20 cellular contexts compared by ENCODE assay signal in the genomic region with DNA sequence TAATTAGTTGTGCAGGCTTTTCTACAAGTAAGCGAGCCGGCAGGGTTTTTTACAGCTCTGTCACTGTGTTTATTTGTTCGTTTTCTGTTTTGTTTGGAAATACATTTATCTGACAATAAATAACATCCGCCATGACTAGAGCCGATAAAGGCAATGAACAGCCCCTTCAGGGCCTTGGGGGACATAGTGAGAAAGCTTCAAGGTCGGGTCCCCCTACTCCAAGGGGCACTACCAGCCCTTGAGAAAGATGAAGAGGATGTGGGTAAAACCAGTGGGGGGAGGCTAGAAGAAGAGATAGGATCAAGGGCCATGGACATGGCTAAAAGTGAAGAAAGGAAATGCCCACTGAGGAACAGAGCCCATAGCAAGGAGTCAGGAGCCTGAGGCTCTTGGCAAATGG. TPM values are rescaled to one million over a fixed set of nuclear protein-coding genes. Genes with fewer than 3 reads are reported as not detected.
DNase-seq lines count a peak whose midpoint lies in the region; ATAC-seq and TF ChIP-seq lines count a peak whose summit lies in the region.
"Had no signal": no experiment of that assay in that cellular context is flagged by ENCODE, and none has a peak within 500 bp of the region (broad histone marks: within the 10 kb centered on the region; RNA-seq: fewer than 3 reads in every experiment).

No MANE protein-coding gene starts in this region.

- TF ChIP-seq CTCF in coronary artery (IDR thresholded peaks at IDR 0.05): no peak
- no peak for TF ChIP-seq CTCF in testis (IDR thresholded peaks at IDR 0.05)

- intact Hi-C loops in testis (cut with DNase I; ENCODE audit: low total_unique reads): no loop called here

- ATAC-seq in HG02571 (IDR thresholded peaks at IDR 0.05; ENCODE audit: unreplicated experiment): no peak
- ATAC-seq: CD8-positive, alpha-beta T cell had no signal

- no peak for TF ChIP-seq POLR2A in testis (IDR thresholded peaks at IDR 0.05)

- H3K4me1 ChIP-seq in muscle layer of duodenum (ENCODE audit: control insufficient read depth in 1 of 2, insufficient read depth in 2 of 2, low read length in 2 of 2) (peaks cover 5 to 8% of the 10 kb centered on the region in 2 donors), testis (peaks cover 13% of the 10 kb centered on the region)

- H3K27ac ChIP-seq in coronary artery: no peak overlapping the region
- peak overlapping the region; percentile 53 for H3K27ac ChIP-seq in muscle layer of duodenum (ENCODE audit: low read length)
- H3K27ac ChIP-seq in testis: peak overlapping the region; percentile 12 to 25
- H3K27ac ChIP-seq: PC-9 had no signal

- DNase-seq in coronary artery (ENCODE audit: low spot score) (no peak), testis (no peak), cortex of kidney (lab: John Stamatoyannopoulos, UW) (no peak), ecto neural progenitor cell (ENCODE audit: low spot score) (no peak), SK-N-DZ (ENCODE audit: low spot score) (no peak)
- DNase-seq: C1 segment of cervical spinal cord; Caco-2; CD8-positive, alpha-beta T cell; KBM-7; NCI-H1105; NCI-H1436 treated with DMSO at 0.1 percent for 48 hours; NCI-H187 treated with DMSO at 0.1 percent for 48 hours; NCI-H446; NCI-H524 treated with DMSO at 0.1 percent for 48 hours; NCI-H774; PC-9; Right ventricle myocardium superior; RPMI8226 had no signal

- peaks cover 0 to 2% of the 10 kb centered on the region in 2 donors for H3K36me3 ChIP-seq in muscle layer of duodenum (ENCODE audit: control insufficient read depth in 1 of 2, insufficient read depth in 2 of 2, low read length in 2 of 2)
- H3K36me3 ChIP-seq in testis (ENCODE audit: low read depth, missing control alignments): no peaks in the 10 kb centered on the region

- no peaks in the 10 kb centered on the region for H3K9me3 ChIP-seq in muscle layer of duodenum (ENCODE audit: control insufficient read depth in 1 of 2, low read length in 2 of 2)
- H3K9me3 ChIP-seq in testis: no peaks in the 10 kb centered on the region
- H3K9me3 ChIP-seq: Caco-2 had no signal

- H3K4me3 ChIP-seq in coronary artery (peak overlapping the region; percentile 64), muscle layer of duodenum (ENCODE audit: low read depth in 1 of 2, low read length in 2 of 2) (no peak overlapping the region), testis (peak overlapping the region in 1 of 2 donors; percentile 4)
- H3K4me3 ChIP-seq: PC-9 had no signal

- whole genome bisulfite sequencing in testis, 2 donors: 39 to 67% methylated on average over 6 of the region's 6 CpGs

- H3K27me3 ChIP-seq in muscle layer of duodenum (ENCODE audit: low read depth, low read length) (no peaks in the 10 kb centered on the region), testis (no peaks in the 10 kb centered on the region)

RNA-seq across cellular contexts. Expression of a gene that starts 38.5 kb away (rescaled TPM):
- total RNA-seq in testis: 10 to 100 TPM; 16.3 to 19.4 TPM
- polyA plus RNA-seq in testis (ENCODE audit: insufficient read depth, low read depth, low replicate concordance): 13.8 TPM
- 8.8 and 9.4 TPM in 2 replicates for polyA plus RNA-seq in SK-N-DZ (2014; cell fraction: cytosol; rRNA removed)
- 3.7 and 4.7 TPM in 2 replicates for polyA plus RNA-seq in SK-N-DZ (2014; cell fraction: nucleus; rRNA removed)
- total RNA-seq: CD8-positive, alpha-beta T cell had no signal

Comparison
In these comparisons a context has a peak if more than half of its experiments do, and no peak if none do; other contexts are left out.
1. H3K27ac ChIP-seq: peak in muscle layer of duodenum (single experiment) and testis (2 of 2); none in coronary artery (0 of 2).